ENCODE assay signal across 8 cellular contexts in genomic region chr12:82359115-82359478, GRCh38. TPM values are rescaled to one million over a fixed set of nuclear protein-coding genes. Genes with fewer than 3 reads are reported as not detected.
A peak's percentile ranks its signal among the peaks of the same experiment; 100 is the strongest.
DNase-seq lines count a peak whose midpoint lies in the region; ATAC-seq, FAIRE-seq and TF ChIP-seq lines count a peak whose summit lies in the region.

No MANE protein-coding gene starts in this region.

- BruUV-seq in GM12878 (replicated peaks; lab: Mats Ljungman, UMichigan) = TSS peak; percentile 61

- peaks cover 66% of the 10 kb centered on the region for H3K4me1 Mint-ChIP-seq in stimulated activated naive CD8-positive, alpha-beta T cell treated with anti-CD3 and anti-CD28 coated beads, Interleukin-15, Interleukin-2, amounts not matched to agents 100 ng/mL and 50 ng/mL, for 24 hours (ENCODE audit: low read depth)

- peak overlapping the region; percentile 78 for H2AFZ ChIP-seq in GM12878 (ENCODE audit: control insufficient read depth, low read depth, low read length)
- H2AFZ ChIP-seq in keratinocyte (ENCODE audit: control insufficient read depth, low read length) = peak overlapping the region; percentile 93

- dilution Hi-C loops in keratinocyte (cut with MboI; ENCODE audit: extremely low pct_ligation_motif_present, low sequenced_read_pairs) = no loop called here

- H3K9ac ChIP-seq in GM12878 (ENCODE audit: control insufficient read depth, insufficient read depth, low read length) (peak overlapping the region; percentile 65), keratinocyte (ENCODE audit: control insufficient read depth, extremely low read depth, insufficient read depth, low read length) (peak overlapping the region; percentile 65)

- peaks cover 50% of the 10 kb centered on the region for H3K36me3 Mint-ChIP-seq in stimulated activated naive CD8-positive, alpha-beta T cell treated with anti-CD3 and anti-CD28 coated beads, Interleukin-15, Interleukin-2, amounts not matched to agents 100 ng/mL and 50 ng/mL, for 24 hours (ENCODE audit: low read depth)

- peaks cover 5% of the 10 kb centered on the region for H3K9me3 Mint-ChIP-seq in stimulated activated naive CD8-positive, alpha-beta T cell treated with anti-CD3 and anti-CD28 coated beads, Interleukin-15, Interleukin-2, amounts not matched to agents 100 ng/mL and 50 ng/mL, for 24 hours

- in situ Hi-C loops in GM12878 (cut with MboI) = loop anchor here (25.0 kb wide), 1 partner anchor 1547 kb away; no protein-coding TSS in a partner anchor

- H3K4me1 ChIP-seq in HEK293 (ENCODE audit: control insufficient read depth, insufficient read depth, low read length) (peaks cover 4% of the 10 kb centered on the region; the same call in 1 of the 2 replicates), GM12878 (ENCODE audit: control insufficient read depth, insufficient read depth, low read length) (no peaks in the 10 kb centered on the region), keratinocyte (ENCODE audit: control insufficient read depth, extremely low read depth, insufficient read depth, low read length) (peaks cover 9% of the 10 kb centered on the region)

- peak overlapping the region; percentile 100 for H3K27ac Mint-ChIP-seq in stimulated activated naive CD8-positive, alpha-beta T cell treated with anti-CD3 and anti-CD28 coated beads, Interleukin-15, Interleukin-2, amounts not matched to agents 100 ng/mL and 50 ng/mL, for 24 hours

- intact Hi-C loops in GM12878 (cut with micrococcal nuclease; ENCODE audit: unreplicated experiment) = loop anchor here (10.0 kb wide), 1 partner anchor 404 kb away; no protein-coding TSS in a partner anchor

- H3K4me2 ChIP-seq in GM12878 (ENCODE audit: control insufficient read depth, insufficient read depth) (peak overlapping the region; percentile 91), keratinocyte (ENCODE audit: control insufficient read depth, extremely low read depth, insufficient read depth, low read depth, low read length) (peak overlapping the region; percentile 78)

- H4K20me1 ChIP-seq in GM12878 (ENCODE audit: control insufficient read depth, insufficient read depth) (no peaks in the 10 kb centered on the region), keratinocyte (ENCODE audit: control insufficient read depth, extremely low read depth, insufficient read depth, low read length) (no peaks in the 10 kb centered on the region)

- TF ChIP-seq CTCF in HEK293 (tag by site-specific recombination; IDR thresholded peaks at IDR 0.05) (no peak), GM12878 (IDR thresholded peaks at IDR 0.05 in 2 of 3, conservative IDR thresholded peaks at IDR 0.05 in 1 of 3; ENCODE audit: control insufficient read depth in 2 of 3, extremely low read depth in 1 of 3, insufficient read depth in 1 of 3, low read depth in 3 of 3, low read length in 3 of 3) (0 out of 6 replicates have a peak, but pooled peaks of 1 of the 3 experiments have one; percentile 1), keratinocyte (optimal IDR thresholded peaks at IDR 0.05 in 1 of 3, IDR thresholded peaks at IDR 0.05 in 1 of 3, conservative IDR thresholded peaks at IDR 0.05 in 1 of 3; ENCODE audit: extremely low read depth in 1 of 3, insufficient read depth in 2 of 3, low read length in 3 of 3) (no peak)

- H3K27ac ChIP-seq in HEK293 (ENCODE audit: extremely low read depth, low read depth, low read length) = no peak overlapping the region
- H3K27ac ChIP-seq in GM12878 (ENCODE audit: control insufficient read depth, insufficient read depth) = no peak overlapping the region; the same call in 1 of the 2 replicates
- H3K27ac ChIP-seq in keratinocyte (ENCODE audit: control insufficient read depth, insufficient read depth, low read length) = peak overlapping the region; percentile 37

- peak overlapping the region; percentile 73 for H3K4me3 ChIP-seq in HEK293 (ENCODE audit: low read depth, low read length)
- peak overlapping the region; percentile 53 for H3K4me3 ChIP-seq in GM12878
- H3K4me3 ChIP-seq in keratinocyte (ENCODE audit: control insufficient read depth in 2 of 3, extremely low read depth in 1 of 3, insufficient read depth in 2 of 3, low read depth in 1 of 3, low read length in 3 of 3) = peak overlapping the region; percentile 78 to 99 (median 88)

- H3K9me1 ChIP-seq in keratinocyte (ENCODE audit: control insufficient read depth, extremely low read depth, insufficient read depth, low read length) = no peaks in the 10 kb centered on the region

- peak overlapping the region; percentile 99 for H3K4me3 Mint-ChIP-seq in stimulated activated naive CD8-positive, alpha-beta T cell treated with anti-CD3 and anti-CD28 coated beads, Interleukin-15, Interleukin-2, amounts not matched to agents 100 ng/mL and 50 ng/mL, for 24 hours

- SMC1A ChIA-PET in GM12878 (lab: Charles Lee; ENCODE audit: uncharacterized antibody, unreplicated experiment) = interaction anchor here (0.6 to 2.7 kb wide), 6 partner anchors 9 to 756 kb away, joined by 3 to 12 read pairs (median 4); no protein-coding TSS in a partner anchor

- 0% methylated on average over 4 of the region's 4 CpGs for WGBS in GM12878 (ENCODE audit: insufficient coverage, insufficient replicate concordance, low lambda C conversion rate, missing lambda C conversion rate)

- H3K27me3 ChIP-seq in GM12878 (replicated peaks in 1 of 2; ENCODE audit: control insufficient read depth in 2 of 2, insufficient read depth in 2 of 2, low read length in 1 of 2) (no peaks in the 10 kb centered on the region), keratinocyte (ENCODE audit: control insufficient read depth, extremely low read depth, insufficient read depth, low read length) (no peaks in the 10 kb centered on the region)

- peak; percentile 38 for ATAC-seq in GM12878
- ATAC-seq in HG02763 (IDR thresholded peaks at IDR 0.05; ENCODE audit: unreplicated experiment) = no peak

- FAIRE-seq in GM12878 (lab: Jason Lieb, UNC) (no peak), keratinocyte (lab: Jason Lieb, UNC) (no peak)

- no peak for TF ChIP-seq POLR2A in GM12878 (IDR thresholded peaks at IDR 0.05; ENCODE audit: low read depth, low read length)

- POLR2A ChIA-PET in HEK293 (lab: Yijun Ruan, JAX) (interaction anchor here (0.9 kb wide), 1 partner anchor 104 kb away, joined by 3 read pairs; no protein-coding TSS in a partner anchor), GM12878 (lab: Charles Lee) (interaction anchor here (1.6 kb wide), 1 partner anchor 399 kb away, joined by 6 read pairs; no protein-coding TSS in a partner anchor)

- H3K27me3 Mint-ChIP-seq in stimulated activated naive CD8-positive, alpha-beta T cell treated with anti-CD3 and anti-CD28 coated beads, Interleukin-15, Interleukin-2, amounts not matched to agents 100 ng/mL and 50 ng/mL, for 24 hours = no peaks in the 10 kb centered on the region

- H3K9me3 ChIP-seq in HEK293 (ENCODE audit: control insufficient read depth, insufficient read depth, low read depth, low read length) (no peaks in the 10 kb centered on the region), GM12878 (replicated peaks; ENCODE audit: control insufficient read depth, insufficient read depth, low read length) (no peaks in the 10 kb centered on the region; the same call in 2 of the 3 replicates), keratinocyte (ENCODE audit: control insufficient read depth, low read depth, low read length) (no peaks in the 10 kb centered on the region)

- RAD21 ChIA-PET in GM12878 (lab: Charles Lee; ENCODE audit: unreplicated experiment) = interaction anchor here (0.8 to 1.5 kb wide), 7 partner anchors 30 to 748 kb away, joined by 3 to 5 read pairs (median 3); partner anchors contain the start of gene TMTC2

- TF ChIP-seq RAD21 in GM12878 (IDR thresholded peaks at IDR 0.05; ENCODE audit: insufficient read depth, low read depth, low read length) = no peak

- H3K79me2 ChIP-seq in GM12878 (ENCODE audit: control insufficient read depth, insufficient read depth, low read length) (peaks cover 32% of the 10 kb centered on the region), keratinocyte (ENCODE audit: control insufficient read depth, insufficient read depth, low read length) (peaks cover 28% of the 10 kb centered on the region)

- H3K36me3 ChIP-seq in HEK293 (ENCODE audit: control insufficient read depth in 2 of 2, insufficient read depth in 1 of 2, low read length in 2 of 2) (peaks cover 21 to 30% of the 10 kb centered on the region in 2 experiments; a peak in 2 of 3 replicates), GM12878 (ENCODE audit: control insufficient read depth in 2 of 2, insufficient read depth in 2 of 2, low read length in 1 of 2) (peaks cover 0 to 8% of the 10 kb centered on the region in 2 experiments; a peak in 2 of 4 replicates), keratinocyte (ENCODE audit: control insufficient read depth in 2 of 2, extremely low read depth in 1 of 2, insufficient read depth in 2 of 2, low read length in 2 of 2) (peaks cover 5% of the 10 kb centered on the region in 2 experiments)

- CTCF ChIA-PET in HEK293 (lab: Yijun Ruan, JAX) = interaction anchor here (0.6 to 2.9 kb wide), 9 partner anchors 9 to 98 kb away, joined by 3 to 16 read pairs (median 4); no protein-coding TSS in a partner anchor
- CTCF ChIA-PET in GM12878 (lab: Yijun Ruan, JAX) = interaction anchor here (1.0 to 4.2 kb wide), 18 partner anchors 8 to 786 kb away, joined by 3 to 33 read pairs (median 4); partner anchors contain the start of gene TMTC2

- TF ChIP-seq EP300 in GM12878 (IDR thresholded peaks at IDR 0.05; ENCODE audit: borderline replicate concordance in 1 of 2, control insufficient read depth in 1 of 2, low read depth in 2 of 2, low read length in 2 of 2) = no peak

- DNase-seq in NCI-H1417 (lab: John Stamatoyannopoulos, UW) (peak; percentile 39 to 88 (median 79)), NCI-H1417 treated with DMSO at 0.1 percent for 48 hours (lab: John Stamatoyannopoulos, UW) (no peak), NCI-H345 treated with DMSO at 0.1 percent for 48 hours (lab: John Stamatoyannopoulos, UW; ENCODE audit: unreplicated experiment) (peak; percentile 68), GM12878 (ENCODE audit: low read depth, low spot score) (no peak), keratinocyte (ENCODE audit: low read depth, low spot score) (no peak)

RNA-seq across cellular contexts. Expression of gene METTL25, which starts 0.8 kb away (rescaled TPM):
- 28.1 and 29.7 TPM in 2 replicates for total RNA-seq in GM12878 (2013; cell fraction: nucleolus; rRNA removed)
- total RNA-seq in GM12878 (2014; rRNA removed) (7.5 and 12.6 TPM in 2 replicates), GM12878 (2014; rRNA removed; fragmentation: Illumina TruSeq; extraction: Trizol) (9.9 and 10.0 TPM in 2 replicates), GM12878 (2021) (8.5 and 11.3 TPM in 2 replicates)
- 2.9 TPM for polyA plus RNA-seq in GM12878 (2011; ENCODE audit: low read depth)
- polyA plus RNA-seq in GM12878 (2011; rRNA removed) (11.0 and 20.3 TPM in 2 replicates), GM12878 (2014; fragmentation: Illumina TruSeq; extraction: Trizol) (5.6 and 8.4 TPM in 2 replicates), GM12878 (2014; fragmentation: Nextera tagmentation; extraction: Ambion mirVana) (1 to 10 TPM; 6.6 to 7.0 TPM), GM12878 (2014; rRNA removed) (5.8 and 7.1 TPM in 2 replicates), GM12878 (2016; fragmentation: Nextera tagmentation; extraction: Ambion mirVana) (10 to 100 TPM in 1 of 2 experiments, 1 to 10 TPM in 1; 8.4 to 11.2 TPM), keratinocyte (3.6 to 6.0 TPM (median 3.7 TPM) in 3 replicates)
- 2.5 and 5.1 TPM in 2 replicates for polyA plus RNA-seq in GM12878 (2011; cell fraction: cytosol; rRNA removed)
- polyA plus RNA-seq in GM12878 (2011; cell fraction: nucleus; rRNA removed) = 25.1 and 29.4 TPM in 2 replicates
- polyA plus RNA-seq in GM12878 (2012) = 4.0 and 5.3 TPM in 2 replicates
- polyA minus RNA-seq in GM12878 (2011; rRNA and poly(A)+ RNA removed) = 8.9 and 16.7 TPM in 2 replicates
- polyA minus RNA-seq in GM12878 (2011; cell fraction: cytosol; rRNA and poly(A)+ RNA removed) = 4.8 and 6.5 TPM in 2 replicates
- polyA minus RNA-seq in GM12878 (2011; cell fraction: nucleus; rRNA and poly(A)+ RNA removed) = 31.6 and 56.0 TPM in 2 replicates
- polyA plus RNA-seq in keratinocyte (2011; ENCODE audit: low read depth) = 1.3 TPM
- 2.5 and 5.3 TPM in 2 replicates for polyA plus RNA-seq in keratinocyte (2011; cell fraction: cytosol; rRNA removed)
- polyA plus RNA-seq in keratinocyte (2011; cell fraction: nucleus; rRNA removed) = 3.6 and 6.3 TPM in 2 replicates
- 2.6 and 3.0 TPM in 2 replicates for polyA plus RNA-seq in keratinocyte (2012; ENCODE audit: low replicate concordance)
- polyA minus RNA-seq in keratinocyte = 1.3 to 4.9 TPM (median 4.0 TPM) in 3 replicates
- 3.1 TPM for polyA minus RNA-seq in keratinocyte (2011; cell fraction: cytosol; rRNA and poly(A)+ RNA removed)
- 5.7 and 8.1 TPM in 2 replicates for polyA minus RNA-seq in keratinocyte (2011; cell fraction: nucleus; rRNA and poly(A)+ RNA removed)

RNA-seq across cellular contexts. Expression of gene CCDC59, which starts 0.9 kb away (rescaled TPM):
- 55.1 and 64.1 TPM in 2 replicates for total RNA-seq in GM12878 (2013; cell fraction: nucleolus; rRNA removed)
- total RNA-seq in GM12878 (2014; rRNA removed) = 44.3 and 48.8 TPM in 2 replicates
- 104 and 115 TPM in 2 replicates for total RNA-seq in GM12878 (2014; rRNA removed; fragmentation: Illumina TruSeq; extraction: Trizol)
- total RNA-seq in GM12878 (2021) = 49.1 and 51.1 TPM in 2 replicates
- 30.5 TPM for polyA plus RNA-seq in GM12878 (2011; ENCODE audit: low read depth)
- polyA plus RNA-seq in GM12878 (2011; rRNA removed) = 30.4 and 39.1 TPM in 2 replicates
- 13.5 and 15.6 TPM in 2 replicates for polyA plus RNA-seq in GM12878 (2011; cell fraction: cytosol; rRNA removed)
- polyA plus RNA-seq in GM12878 (2011; cell fraction: nucleus; rRNA removed) = 15.7 and 19.7 TPM in 2 replicates
- 57.3 and 68.2 TPM in 2 replicates for polyA plus RNA-seq in GM12878 (2012)
- polyA plus RNA-seq in GM12878 (2014; fragmentation: Illumina TruSeq; extraction: Trizol) = 128 and 131 TPM in 2 replicates
- polyA plus RNA-seq in GM12878 (2014; fragmentation: Nextera tagmentation; extraction: Ambion mirVana) = 10 to 100 TPM; 94.7 to 98.6 TPM
- 39.4 and 57.0 TPM in 2 replicates for polyA plus RNA-seq in GM12878 (2014; rRNA removed)
- 10 to 100 TPM; 77.3 to 90.7 TPM for polyA plus RNA-seq in GM12878 (2016; fragmentation: Nextera tagmentation; extraction: Ambion mirVana)
- 12.4 and 16.9 TPM in 2 replicates for polyA minus RNA-seq in GM12878 (2011; rRNA and poly(A)+ RNA removed)
- 1.5 and 9.1 TPM in 2 replicates for polyA minus RNA-seq in GM12878 (2011; cell fraction: cytosol; rRNA and poly(A)+ RNA removed)
- 17.0 and 30.0 TPM in 2 replicates for polyA minus RNA-seq in GM12878 (2011; cell fraction: nucleus; rRNA and poly(A)+ RNA removed)
- 8.5 to 41.9 TPM (median 29.5 TPM) in 3 replicates for polyA plus RNA-seq in keratinocyte
- 117 TPM for polyA plus RNA-seq in keratinocyte (2011; ENCODE audit: low read depth)
- polyA plus RNA-seq in keratinocyte (2011; cell fraction: cytosol; rRNA removed) = 12.4 and 20.5 TPM in 2 replicates
- polyA plus RNA-seq in keratinocyte (2011; cell fraction: nucleus; rRNA removed) = 8.2 and 15.2 TPM in 2 replicates
- polyA plus RNA-seq in keratinocyte (2012; ENCODE audit: low replicate concordance) = 36.9 and 38.5 TPM in 2 replicates
- 2.9 to 5.7 TPM (median 5.3 TPM) in 3 replicates for polyA minus RNA-seq in keratinocyte
- polyA minus RNA-seq in keratinocyte (2011; cell fraction: cytosol; rRNA and poly(A)+ RNA removed) = 10.2 TPM
- polyA minus RNA-seq in keratinocyte (2011; cell fraction: nucleus; rRNA and poly(A)+ RNA removed) = 1.9 and 4.7 TPM in 2 replicates

Comparison
In these comparisons a context has a peak if more than half of its experiments do, and no peak if none do; other contexts are left out.
1. DNase-seq: peak in NCI-H1417 (3 of 3) and NCI-H345 treated with DMSO at 0.1 percent for 48 hours (single experiment); none in NCI-H1417 treated with DMSO at 0.1 percent for 48 hours (single experiment), GM12878 (single experiment) and keratinocyte (single experiment).
2. Peak in every context shown above with its lines, with median percentiles within 50 percentile points of each other: H3K4me3 ChIP-seq.